In genomic region chr19:47112664-47113445, GRCh38 we compare ENCODE assay signal across 8 cellular contexts. TPM values are rescaled to one million over a fixed set of nuclear protein-coding genes. Genes with fewer than 3 reads are reported as not detected.
A peak's percentile ranks its signal among the peaks of the same experiment; 100 is the strongest.
DNase-seq lines count a peak whose midpoint lies in the region; ATAC-seq lines count a peak whose summit lies in the region.

No MANE protein-coding gene starts in this region.

- H3K9ac ChIP-seq in rectal smooth muscle tissue (ENCODE audit: low read length): peak overlapping the region; percentile 98

- H3K4me1 ChIP-seq in rectal smooth muscle tissue (ENCODE audit: control insufficient read depth, insufficient read depth, low read length) (peaks cover 9% of the 10 kb centered on the region), aorta (ENCODE audit: control insufficient read depth in 1 of 2, insufficient read depth in 2 of 2, low read length in 2 of 2) (no peaks in the 10 kb centered on the region)

- H3K36me3 ChIP-seq in rectal smooth muscle tissue (ENCODE audit: control insufficient read depth, insufficient read depth, low read length) (no peaks in the 10 kb centered on the region), aorta (ENCODE audit: control insufficient read depth in 1 of 2, insufficient read depth in 2 of 2, low read length in 1 of 2) (no peaks in the 10 kb centered on the region)

- peak overlapping the region; percentile 100 for H3K27ac ChIP-seq in rectal smooth muscle tissue (ENCODE audit: low read depth, low read length)
- peak overlapping the region; percentile 99 to 100 for H3K27ac ChIP-seq in aorta (ENCODE audit: low read depth in 1 of 2, low read length in 2 of 2)

- ATAC-seq in GM18511 (IDR thresholded peaks at IDR 0.05; ENCODE audit: unreplicated experiment) (peak; percentile 80), HG03025 (IDR thresholded peaks at IDR 0.05; ENCODE audit: low FRiP score, unreplicated experiment) (peak; percentile 76), aorta (ENCODE audit: low FRiP score) (peak; percentile 99)

- WGBS in aorta, 2 donors: 0 to 1% methylated on average over 62 to 64 of the region's 64 CpGs

- H3K9me3 ChIP-seq in aorta (ENCODE audit: control insufficient read depth, low read length): no peaks in the 10 kb centered on the region

- H3K27me3 ChIP-seq in rectal smooth muscle tissue (ENCODE audit: control insufficient read depth, insufficient read depth, low read length): no peaks in the 10 kb centered on the region
- no peaks in the 10 kb centered on the region for H3K27me3 ChIP-seq in aorta (ENCODE audit: control insufficient read depth in 1 of 2, insufficient read depth in 2 of 2, low read length in 1 of 2)

- DNase-seq in NCI-H2029 treated with DMSO at 0.1 percent for 48 hours (lab: John Stamatoyannopoulos, UW): peak; percentile 98
- DNase-seq in T1000 (lab: John Stamatoyannopoulos, UW): peak; percentile 96
- peak; percentile 100 for DNase-seq in astrocyte of the hippocampus (ENCODE audit: low read depth, low spot score)
- peak; percentile 95 for DNase-seq in hepatic stellate cell (ENCODE audit: low spot score)
- DNase-seq in aorta: peak; percentile 99

- intact Hi-C loops in aorta (cut with DNase I): loop anchor here (5.0 to 10.0 kb wide), 2 partner anchors 36 to 258 kb away; partner anchors contain the start of gene AP2S1 (in 1 of the 2)

- H3K4me3 ChIP-seq in rectal smooth muscle tissue (ENCODE audit: low read length): peak overlapping the region; percentile 89
- peak overlapping the region; percentile 86 to 97 for H3K4me3 ChIP-seq in aorta (ENCODE audit: low read length in 2 of 2)

RNA-seq across cellular contexts. Expression of gene ZC3H4, which starts 0.7 kb away (rescaled TPM):
- total RNA-seq in aorta: 10 to 100 TPM; 33.9 to 34.6 TPM
- polyA plus RNA-seq in aorta: 10 to 100 TPM in 1 of 2 donors, 1 to 10 TPM in 1; 5.7 to 10.4 TPM

RNA-seq across cellular contexts. Expression of gene SAE1, which starts 17.8 kb away (rescaled TPM):
- total RNA-seq in aorta: 10 to 100 TPM; 44.5 to 64.9 TPM
- 10 to 100 TPM; 49.5 to 59.0 TPM for polyA plus RNA-seq in aorta

Comparison
In these comparisons a context has a peak if more than half of its experiments do, and no peak if none do; other contexts are left out.
1. Peak in every context shown above with its lines: DNase-seq, ATAC-seq, H3K4me3 ChIP-seq and H3K27ac ChIP-seq.